1 cellular context compared by ENCODE assay signal in the genomic region with DNA sequence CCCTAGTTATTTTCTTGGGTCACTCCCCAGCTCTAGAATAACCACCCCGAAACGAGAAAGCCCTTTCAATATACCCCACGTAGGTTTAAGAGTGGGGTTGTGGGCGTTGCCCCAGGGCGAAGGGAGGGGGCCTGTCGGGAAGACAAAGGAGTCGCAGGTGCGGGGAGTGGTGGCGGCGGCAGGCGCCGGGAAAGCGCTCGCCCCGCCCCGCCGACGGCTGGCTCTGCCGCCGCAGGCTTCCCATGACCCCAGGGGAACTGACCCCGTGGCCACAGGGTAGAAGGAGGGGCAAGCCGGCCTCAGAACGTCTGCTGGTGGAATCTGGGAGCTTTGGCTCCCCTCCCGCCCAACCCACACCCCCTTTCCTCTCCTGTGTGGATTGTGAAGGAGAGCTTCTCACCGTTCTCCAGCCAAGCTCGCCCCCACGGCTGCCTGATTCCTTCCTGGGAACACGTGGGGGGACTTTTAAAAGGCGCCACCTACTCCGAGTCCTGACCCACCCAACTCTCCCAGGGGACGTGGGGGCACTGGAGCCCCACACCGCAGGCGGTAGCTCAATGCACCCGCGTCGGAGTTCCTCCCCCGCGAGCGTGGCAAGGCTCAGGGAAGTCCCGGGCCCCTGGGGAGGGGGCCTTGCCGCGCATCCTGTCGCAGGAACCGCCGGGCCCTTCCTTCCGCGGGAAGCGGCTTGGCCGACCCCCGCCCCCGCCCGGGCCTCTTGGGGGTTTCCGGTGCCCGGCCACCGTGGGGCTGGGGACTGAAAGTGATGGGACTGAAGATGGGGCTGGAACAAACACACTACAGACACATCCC.
TF ChIP-seq lines count a peak whose summit lies in the region.

No MANE protein-coding gene starts in this region.

TF ChIP-seq in A549, 52 proteins besides CTCF, POLR2A, EP300 and RAD21 (continued from another document):
- TF ChIP-seq, protein P1, sequence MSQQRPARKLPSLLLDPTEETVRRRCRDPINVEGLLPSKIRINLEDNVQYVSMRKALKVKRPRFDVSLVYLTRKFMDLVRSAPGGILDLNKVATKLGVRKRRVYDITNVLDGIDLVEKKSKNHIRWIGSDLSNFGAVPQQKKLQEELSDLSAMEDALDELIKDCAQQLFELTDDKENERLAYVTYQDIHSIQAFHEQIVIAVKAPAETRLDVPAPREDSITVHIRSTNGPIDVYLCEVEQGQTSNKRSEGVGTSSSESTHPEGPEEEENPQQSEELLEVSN (IDR thresholded peaks at IDR 0.05; ENCODE audit: borderline replicate concordance, low read depth), result no peak
- TF ChIP-seq RARB (CRISPR knock-in tag; IDR thresholded peaks at IDR 0.05), result peak; percentile 93
- no peak for TF ChIP-seq CBX2 (IDR thresholded peaks at IDR 0.05; ENCODE audit: borderline replicate concordance, low read depth)
- TF ChIP-seq NPAS2 (CRISPR knock-in tag; IDR thresholded peaks at IDR 0.05; ENCODE audit: borderline replicate concordance), result no peak
- peak; percentile 99 for TF ChIP-seq HOXA7 (CRISPR knock-in tag; IDR thresholded peaks at IDR 0.05)
- TF ChIP-seq KDM1A (IDR thresholded peaks at IDR 0.05; ENCODE audit: low read depth), result 0 out of 2 replicates have a peak, but pooled peaks have one; percentile 8
- no peak for TF ChIP-seq KDM5A (IDR thresholded peaks at IDR 0.05)
- no peak for TF ChIP-seq RNF2 (IDR thresholded peaks at IDR 0.05; ENCODE audit: borderline replicate concordance, low read depth)
- TF ChIP-seq FOSB (CRISPR knock-in tag; IDR thresholded peaks at IDR 0.05), result peak; percentile 98; the same call in 1 of the 2 replicates
- no peak for TF ChIP-seq CBX8 (IDR thresholded peaks at IDR 0.05)
- peak; percentile 26 for TF ChIP-seq POLR2AphosphoS2 (conservative IDR thresholded peaks at IDR 0.05; ENCODE audit: low read length)
- TF ChIP-seq, protein P2, sequence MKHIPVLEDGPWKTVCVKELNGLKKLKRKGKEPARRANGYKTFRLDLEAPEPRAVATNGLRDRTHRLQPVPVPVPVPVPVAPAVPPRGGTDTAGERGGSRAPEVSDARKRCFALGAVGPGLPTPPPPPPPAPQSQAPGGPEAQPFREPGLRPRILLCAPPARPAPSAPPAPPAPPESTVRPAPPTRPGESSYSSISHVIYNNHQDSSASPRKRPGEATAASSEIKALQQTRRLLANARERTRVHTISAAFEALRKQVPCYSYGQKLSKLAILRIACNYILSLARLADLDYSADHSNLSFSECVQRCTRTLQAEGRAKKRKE (CRISPR knock-in tag; IDR thresholded peaks at IDR 0.05; ENCODE audit: low read depth), result 0 out of 2 replicates have a peak, but pooled peaks have one; percentile 43
- 0 out of 2 replicates have a peak, but pooled peaks have one; percentile 68 for TF ChIP-seq HOXB5 (CRISPR knock-in tag; IDR thresholded peaks at IDR 0.05)
- no peak for TF ChIP-seq FOXS1 (CRISPR knock-in tag; IDR thresholded peaks at IDR 0.05)
- no peak for TF ChIP-seq FOSL2 (IDR thresholded peaks at IDR 0.05)
- TF ChIP-seq FOSL2 (CRISPR knock-in tag; IDR thresholded peaks at IDR 0.05), result peak; percentile 26
- peak; percentile 98 for TF ChIP-seq TFCP2L1 (CRISPR knock-in tag; IDR thresholded peaks at IDR 0.05)
- no peak for TF ChIP-seq RFX5 (IDR thresholded peaks at IDR 0.05)
- no peak for TF ChIP-seq MAFK (IDR thresholded peaks at IDR 0.05; ENCODE audit: partially characterized antibody)
- TF ChIP-seq, protein P3, sequence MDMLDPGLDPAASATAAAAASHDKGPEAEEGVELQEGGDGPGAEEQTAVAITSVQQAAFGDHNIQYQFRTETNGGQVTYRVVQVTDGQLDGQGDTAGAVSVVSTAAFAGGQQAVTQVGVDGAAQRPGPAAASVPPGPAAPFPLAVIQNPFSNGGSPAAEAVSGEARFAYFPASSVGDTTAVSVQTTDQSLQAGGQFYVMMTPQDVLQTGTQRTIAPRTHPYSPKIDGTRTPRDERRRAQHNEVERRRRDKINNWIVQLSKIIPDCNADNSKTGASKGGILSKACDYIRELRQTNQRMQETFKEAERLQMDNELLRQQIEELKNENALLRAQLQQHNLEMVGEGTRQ (IDR thresholded peaks at IDR 0.05), result peak; percentile 39; the same call in 1 of the 2 replicates
- TF ChIP-seq, protein P4, sequence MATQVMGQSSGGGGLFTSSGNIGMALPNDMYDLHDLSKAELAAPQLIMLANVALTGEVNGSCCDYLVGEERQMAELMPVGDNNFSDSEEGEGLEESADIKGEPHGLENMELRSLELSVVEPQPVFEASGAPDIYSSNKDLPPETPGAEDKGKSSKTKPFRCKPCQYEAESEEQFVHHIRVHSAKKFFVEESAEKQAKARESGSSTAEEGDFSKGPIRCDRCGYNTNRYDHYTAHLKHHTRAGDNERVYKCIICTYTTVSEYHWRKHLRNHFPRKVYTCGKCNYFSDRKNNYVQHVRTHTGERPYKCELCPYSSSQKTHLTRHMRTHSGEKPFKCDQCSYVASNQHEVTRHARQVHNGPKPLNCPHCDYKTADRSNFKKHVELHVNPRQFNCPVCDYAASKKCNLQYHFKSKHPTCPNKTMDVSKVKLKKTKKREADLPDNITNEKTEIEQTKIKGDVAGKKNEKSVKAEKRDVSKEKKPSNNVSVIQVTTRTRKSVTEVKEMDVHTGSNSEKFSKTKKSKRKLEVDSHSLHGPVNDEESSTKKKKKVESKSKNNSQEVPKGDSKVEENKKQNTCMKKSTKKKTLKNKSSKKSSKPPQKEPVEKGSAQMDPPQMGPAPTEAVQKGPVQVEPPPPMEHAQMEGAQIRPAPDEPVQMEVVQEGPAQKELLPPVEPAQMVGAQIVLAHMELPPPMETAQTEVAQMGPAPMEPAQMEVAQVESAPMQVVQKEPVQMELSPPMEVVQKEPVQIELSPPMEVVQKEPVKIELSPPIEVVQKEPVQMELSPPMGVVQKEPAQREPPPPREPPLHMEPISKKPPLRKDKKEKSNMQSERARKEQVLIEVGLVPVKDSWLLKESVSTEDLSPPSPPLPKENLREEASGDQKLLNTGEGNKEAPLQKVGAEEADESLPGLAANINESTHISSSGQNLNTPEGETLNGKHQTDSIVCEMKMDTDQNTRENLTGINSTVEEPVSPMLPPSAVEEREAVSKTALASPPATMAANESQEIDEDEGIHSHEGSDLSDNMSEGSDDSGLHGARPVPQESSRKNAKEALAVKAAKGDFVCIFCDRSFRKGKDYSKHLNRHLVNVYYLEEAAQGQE (IDR thresholded peaks at IDR 0.05), result peak; percentile 49; the same call in 1 of the 2 replicates
- TF ChIP-seq ZNF302 (CRISPR knock-in tag; IDR thresholded peaks at IDR 0.05), result no peak
- no peak for TF ChIP-seq RCOR1 (IDR thresholded peaks at IDR 0.05; ENCODE audit: low read depth, low read length)
- TF ChIP-seq EHF (CRISPR knock-in tag; IDR thresholded peaks at IDR 0.05), result peak; percentile 88
- TF ChIP-seq ELK1 (IDR thresholded peaks at IDR 0.05; ENCODE audit: low read depth, low read length), result no peak
- TF ChIP-seq ESRRA (IDR thresholded peaks at IDR 0.05; ENCODE audit: borderline replicate concordance, low read length), result no peak
- TF ChIP-seq, protein P5, sequence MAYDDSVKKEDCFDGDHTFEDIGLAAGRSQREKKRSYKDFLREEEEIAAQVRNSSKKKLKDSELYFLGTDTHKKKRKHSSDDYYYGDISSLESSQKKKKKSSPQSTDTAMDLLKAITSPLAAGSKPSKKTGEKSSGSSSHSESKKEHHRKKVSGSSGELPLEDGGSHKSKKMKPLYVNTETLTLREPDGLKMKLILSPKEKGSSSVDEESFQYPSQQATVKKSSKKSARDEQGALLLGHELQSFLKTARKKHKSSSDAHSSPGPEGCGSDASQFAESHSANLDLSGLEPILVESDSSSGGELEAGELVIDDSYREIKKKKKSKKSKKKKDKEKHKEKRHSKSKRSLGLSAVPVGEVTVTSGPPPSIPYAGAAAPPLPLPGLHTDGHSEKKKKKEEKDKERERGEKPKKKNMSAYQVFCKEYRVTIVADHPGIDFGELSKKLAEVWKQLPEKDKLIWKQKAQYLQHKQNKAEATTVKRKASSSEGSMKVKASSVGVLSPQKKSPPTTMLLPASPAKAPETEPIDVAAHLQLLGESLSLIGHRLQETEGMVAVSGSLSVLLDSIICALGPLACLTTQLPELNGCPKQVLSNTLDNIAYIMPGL (CRISPR knock-in tag; IDR thresholded peaks at IDR 0.05; ENCODE audit: borderline replicate concordance), result no peak
- no peak for TF ChIP-seq NR3C1 (IDR thresholded peaks at IDR 0.05)
- no peak for TF ChIP-seq SREBF2 (IDR thresholded peaks at IDR 0.05)
- TF ChIP-seq HEYL (CRISPR knock-in tag; IDR thresholded peaks at IDR 0.05), result no peak; the same call in 1 of the 2 replicates
- TF ChIP-seq HOXB13 (CRISPR knock-in tag; IDR thresholded peaks at IDR 0.05; ENCODE audit: low read depth), result no peak
- TF ChIP-seq HES2 (IDR thresholded peaks at IDR 0.05), result no peak
- TF ChIP-seq CHD4 (IDR thresholded peaks at IDR 0.05; ENCODE audit: borderline replicate concordance), result no peak
- TF ChIP-seq HDAC2 (IDR thresholded peaks at IDR 0.05), result no peak
- TF ChIP-seq TP53 (CRISPR knock-in tag; IDR thresholded peaks at IDR 0.05), result peak; percentile 94
TF ChIP-seq in A549: peak in this region for 16.
